8 cellular contexts compared by ENCODE assay signal in the genomic region with DNA sequence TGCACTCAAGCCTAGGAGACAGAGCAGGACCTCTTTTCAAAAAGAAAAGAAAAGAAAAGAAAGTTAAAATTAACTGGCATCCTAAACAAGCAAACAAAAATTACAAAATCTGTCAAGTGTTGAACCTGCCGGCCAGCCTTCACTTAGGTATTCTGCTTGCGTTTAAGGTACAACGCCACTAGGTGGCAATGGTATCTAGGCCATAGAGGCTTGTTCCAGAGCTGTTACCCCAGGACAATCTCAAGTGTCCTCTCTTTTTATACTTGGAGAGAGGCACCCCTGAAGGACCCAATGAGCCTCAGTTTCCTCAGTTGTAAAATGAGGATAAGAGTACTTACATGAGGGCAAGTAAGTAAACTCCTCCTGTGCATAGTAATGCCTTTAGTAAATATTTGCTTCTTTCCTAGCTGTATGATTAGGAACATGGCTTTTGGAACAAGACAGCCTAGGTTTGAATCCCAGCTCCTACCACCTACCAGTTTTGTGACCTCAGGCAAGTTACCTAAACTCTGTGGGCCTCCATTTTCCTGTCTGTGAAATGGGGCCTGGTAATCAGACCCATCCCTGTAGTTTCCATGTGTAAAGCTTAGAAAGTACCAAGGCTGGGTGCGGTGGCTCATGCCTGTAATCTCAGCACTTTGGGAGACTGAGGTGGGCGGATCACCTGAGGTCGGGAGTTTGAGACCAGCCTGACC. TPM values are rescaled to one million over a fixed set of nuclear protein-coding genes. Genes with fewer than 3 reads are reported as not detected.
DNase-seq lines count a peak whose midpoint lies in the region; ATAC-seq and TF ChIP-seq lines count a peak whose summit lies in the region.

No MANE protein-coding gene starts in this region.

- intact Hi-C loops in heart left ventricle (cut with DNase I): loop anchor here (1.0 to 10.0 kb wide), 6 partner anchors 145 to 675 kb away; a partner anchor contains a TSS

- H3K36me3 ChIP-seq in heart left ventricle: no peaks in the 10 kb centered on the region

- no peak overlapping the region for H3K4me3 ChIP-seq in heart left ventricle

- ATAC-seq in heart left ventricle (peak in 2 of 4 donors; percentile 48 to 52), HG03159 (IDR thresholded peaks at IDR 0.05; ENCODE audit: unreplicated experiment) (no peak), GM21529 (IDR thresholded peaks at IDR 0.05; ENCODE audit: unreplicated experiment) (no peak)

- TF ChIP-seq CTCF in heart left ventricle (IDR thresholded peaks at IDR 0.05): peak; percentile 47 to 77 (median 60)

- peaks cover 0 to 12% (median 0%) of the 10 kb centered on the region in 12 donors for H3K4me1 ChIP-seq in heart left ventricle

- H3K27me3 ChIP-seq in heart left ventricle: peaks cover 0 to 15% (median 0%) of the 10 kb centered on the region in 9 donors

- H3K9me3 ChIP-seq in heart left ventricle: no peaks in the 10 kb centered on the region

- DNase-seq in COLO829 (ENCODE audit: low spot score): peak; percentile 53
- DNase-seq in HPDE6-E6E7 (ENCODE audit: extremely low spot score): peak; percentile 43
- peak; percentile 64 for DNase-seq in RPMI8226
- DNase-seq in activated gamma-delta T cell treated with anti-CD3 and anti-CD28 coated beads, Interleukin-2, amount 50 U/mL, for 16 hours (ENCODE audit: low read depth): peak; percentile 38
- no peak for DNase-seq in heart left ventricle
- peak; percentile 18 for DNase-seq in stimulated activated CD4-positive, alpha-beta T cell treated with anti-CD3 and anti-CD28 coated beads, Interleukin-12 subunit alpha, Interleukin-12 subunit beta, amount 100 ng/mL, for 4 hours

- 38 to 51% (median 48%) methylated on average over 4 to 6 of the region's 6 CpGs for WGBS in heart left ventricle, 4 donors

- no peak for TF ChIP-seq POLR2A in heart left ventricle (IDR thresholded peaks at IDR 0.05)

- no peak overlapping the region for H3K27ac ChIP-seq in heart left ventricle

RNA-seq across cellular contexts. Expression of a gene that starts 5.8 kb away (rescaled TPM):
- 10 to 100 TPM in 1 of 9 donors, 1 to 10 TPM in 8; 2.6 to 10.9 (median 6.0) TPM for total RNA-seq in heart left ventricle
- 10 to 100 TPM in 1 of 2 donors, 1 to 10 TPM in 1; 1.6 to 12.7 TPM for polyA plus RNA-seq in heart left ventricle

RNA-seq across cellular contexts. Expression of a gene that starts 34.2 kb away (rescaled TPM):
- total RNA-seq in heart left ventricle: 1,000 to 10,000 TPM in 1 of 9 donors, 100 to 1,000 TPM in 8; 504 to 1,180 (median 746) TPM
- 1,000 to 10,000 TPM; 1,028 to 2,277 TPM for polyA plus RNA-seq in heart left ventricle

Comparison
In these comparisons a context has a peak if more than half of its experiments do, and no peak if none do; other contexts are left out.
1. DNase-seq: peak in COLO829 (single experiment), HPDE6-E6E7 (single experiment), RPMI8226 (single experiment), activated gamma-delta T cell treated with anti-CD3 and anti-CD28 coated beads, Interleukin-2, amount 50 U/mL, for 16 hours (single experiment) and stimulated activated CD4-positive, alpha-beta T cell treated with anti-CD3 and anti-CD28 coated beads, Interleukin-12 subunit alpha, Interleukin-12 subunit beta, amount 100 ng/mL, for 4 hours (single experiment); none in heart left ventricle (0 of 5).